Comparison of ENCODE assay signal across 29 cellular contexts in genomic region chr6:37097335-37097734, GRCh38.
"Had no signal": no experiment of that assay in that cellular context is flagged by ENCODE, and none has a peak within 500 bp of the region (broad histone marks: within the 10 kb centered on the region; RNA-seq: fewer than 3 reads in every experiment).

No MANE protein-coding gene starts in this region.

- H3K79me2 ChIP-seq: parathyroid adenoma had no signal

- H3K4me1 ChIP-seq: uterus had no signal

- H3K36me3 ChIP-seq: neural progenitor cell, ovary, spleen, stomach, suprapubic skin, tibial artery, transverse colon, upper lobe of right lung, uterus had no signal

- H3K9me3 ChIP-seq: ovary, psoas muscle, spleen, stomach, suprapubic skin, testis, tibial artery, transverse colon, upper lobe of right lung, uterus had no signal

- ATAC-seq: natural killer cell; psoas muscle; right cardiac atrium; sciatic nerve; stimulated activated effector memory CD8-positive, alpha-beta T cell treated with anti-CD3 and anti-CD28 coated beads, Interleukin-12 subunit alpha, Interleukin-12 subunit beta, amount 100 ng/mL, for 72 hours; stimulated activated naive B cell treated with anti-CD40 and anti-IgM and Interleukin-4, amounts not matched to agents 10 μg/mL and 1 μg/mL and 100 μg/mL, for 72 hours; upper lobe of right lung had no signal

- H3K4me3 ChIP-seq: neural progenitor cell, ovary, psoas muscle, skin epidermis, smooth muscle cell, spleen, stomach, suprapubic skin, testis, tibial artery, transverse colon, upper lobe of right lung, uterus had no signal

- H3K36me3 Mint-ChIP-seq: natural killer cell; neural progenitor cell; stimulated activated effector memory CD8-positive, alpha-beta T cell treated with anti-CD3 and anti-CD28 coated beads, Interleukin-12 subunit alpha, Interleukin-12 subunit beta, amount 100 ng/mL, for 72 hours; stimulated activated naive B cell treated with anti-CD40 and anti-IgM and Interleukin-4, amounts not matched to agents 10 μg/mL and 1 μg/mL and 100 μg/mL, for 72 hours; type B pancreatic cell had no signal

- H3K27ac Mint-ChIP-seq: natural killer cell; neural progenitor cell; progenitor cell of endocrine pancreas; stimulated activated effector memory CD8-positive, alpha-beta T cell treated with anti-CD3 and anti-CD28 coated beads, Interleukin-12 subunit alpha, Interleukin-12 subunit beta, amount 100 ng/mL, for 72 hours; stimulated activated naive B cell treated with anti-CD40 and anti-IgM and Interleukin-4, amounts not matched to agents 10 μg/mL and 1 μg/mL and 100 μg/mL, for 72 hours; stimulated activated naive CD8-positive, alpha-beta T cell treated with anti-CD3 and anti-CD28 coated beads, Interleukin-15, Interleukin-2, amounts not matched to agents 100 ng/mL and 50 ng/mL, for 24 hours; type B pancreatic cell had no signal

- H3K27ac ChIP-seq: neural progenitor cell, ovary, parathyroid adenoma, spleen, stomach, suprapubic skin, testis, tibial artery, transverse colon, uterus had no signal

- H3K27me3 ChIP-seq: neural progenitor cell, ovary, spleen, stomach, suprapubic skin, testis, tibial artery, transverse colon, upper lobe of right lung, uterus had no signal

- DNase-seq: natural killer cell; occipital lobe; ovary; psoas muscle; right cardiac atrium; spleen; stimulated activated CD4-positive, alpha-beta T cell treated with anti-CD3 and anti-CD28 coated beads, Interleukin-12 subunit alpha, Interleukin-12 subunit beta, amount 100 ng/mL, for 4 hours; stimulated activated CD4-positive, alpha-beta T cell treated with anti-CD3 and anti-CD28 coated beads, Interleukin-1b, Interleukin-23, amount 100 ng/mL, for 48 hours; stimulated activated CD4-positive, alpha-beta T cell treated with anti-CD3 and anti-CD28 coated beads, Interleukin-4, amount 100 ng/mL, for 24 hours; stimulated activated naive B cell treated with anti-CD40 and anti-IgM and Interleukin-4, amounts not matched to agents 10 μg/mL and 1 μg/mL and 100 μg/mL, for 72 hours; stimulated activated naive CD4-positive, alpha-beta T cell treated with Interleukin-2 at 50 U/mL for 16 hours; stomach; substantia nigra; testis; tibial artery; transverse colon; upper lobe of right lung; uterus had no signal

- H3K4me3 Mint-ChIP-seq: natural killer cell; nephron; neural progenitor cell; stimulated activated effector memory CD8-positive, alpha-beta T cell treated with anti-CD3 and anti-CD28 coated beads, Interleukin-12 subunit alpha, Interleukin-12 subunit beta, amount 100 ng/mL, for 72 hours; stimulated activated naive B cell treated with anti-CD40 and anti-IgM and Interleukin-4, amounts not matched to agents 10 μg/mL and 1 μg/mL and 100 μg/mL, for 72 hours; stimulated activated naive CD8-positive, alpha-beta T cell treated with anti-CD3 and anti-CD28 coated beads, Interleukin-15, Interleukin-2, amounts not matched to agents 100 ng/mL and 50 ng/mL, for 24 hours; type B pancreatic cell had no signal

- H3K9ac ChIP-seq: neural progenitor cell, parathyroid adenoma had no signal

- H3K4me2 ChIP-seq: neural progenitor cell, smooth muscle cell had no signal

- H3K9me3 Mint-ChIP-seq: natural killer cell; nephron; neural progenitor cell; stimulated activated effector memory CD8-positive, alpha-beta T cell treated with anti-CD3 and anti-CD28 coated beads, Interleukin-12 subunit alpha, Interleukin-12 subunit beta, amount 100 ng/mL, for 72 hours; stimulated activated naive B cell treated with anti-CD40 and anti-IgM and Interleukin-4, amounts not matched to agents 10 μg/mL and 1 μg/mL and 100 μg/mL, for 72 hours; stimulated activated naive CD8-positive, alpha-beta T cell treated with anti-CD3 and anti-CD28 coated beads, Interleukin-15, Interleukin-2, amounts not matched to agents 100 ng/mL and 50 ng/mL, for 24 hours; type B pancreatic cell had no signal

- H3K27me3 Mint-ChIP-seq: progenitor cell of endocrine pancreas; stimulated activated naive B cell treated with anti-CD40 and anti-IgM and Interleukin-4, amounts not matched to agents 10 μg/mL and 1 μg/mL and 100 μg/mL, for 72 hours; stimulated activated naive CD8-positive, alpha-beta T cell treated with anti-CD3 and anti-CD28 coated beads, Interleukin-15, Interleukin-2, amounts not matched to agents 100 ng/mL and 50 ng/mL, for 24 hours; type B pancreatic cell had no signal

- H2AFZ ChIP-seq: neural progenitor cell, parathyroid adenoma had no signal
